Comparison of ENCODE assay signal across 9 cellular contexts in genomic region chr7:50409856-50410468, GRCh38. TPM values are rescaled to one million over a fixed set of nuclear protein-coding genes. Genes with fewer than 3 reads are reported as not detected.
A peak's percentile ranks its signal among the peaks of the same experiment; 100 is the strongest.
DNase-seq lines count a peak whose midpoint lies in the region; ATAC-seq and TF ChIP-seq lines count a peak whose summit lies in the region.
"Had no signal": no experiment of that assay in that cellular context is flagged by ENCODE, and none has a peak within 500 bp of the region (broad histone marks: within the 10 kb centered on the region; RNA-seq: fewer than 3 reads in every experiment).

No MANE protein-coding gene starts in this region.

- no peak overlapping the region for H3K27ac ChIP-seq in testis
- H3K27ac ChIP-seq in suprapubic skin, result no peak overlapping the region

- H3K27me3 ChIP-seq in testis (no peaks in the 10 kb centered on the region), suprapubic skin (peaks cover 4% of the 10 kb centered on the region)

- H3K9me3 Mint-ChIP-seq in activated naive CD8-positive, alpha-beta T cell treated with anti-CD3 and anti-CD28 coated beads for 36 hours, result no peaks in the 10 kb centered on the region

- no peak for TF ChIP-seq CTCF in GM10248 (IDR thresholded peaks at IDR 0.05; ENCODE audit: control extremely low read depth, extremely low read depth, low read depth, missing control alignments)
- TF ChIP-seq CTCF in testis (IDR thresholded peaks at IDR 0.05), result no peak
- TF ChIP-seq CTCF in suprapubic skin (IDR thresholded peaks at IDR 0.05), result no peak

- TF ChIP-seq POLR2A in testis (IDR thresholded peaks at IDR 0.05), result no peak
- TF ChIP-seq POLR2A in suprapubic skin (IDR thresholded peaks at IDR 0.05), result no peak

- H3K36me3 Mint-ChIP-seq in activated naive CD8-positive, alpha-beta T cell treated with anti-CD3 and anti-CD28 coated beads for 36 hours, result peaks cover 8% of the 10 kb centered on the region

- H3K4me1 ChIP-seq in testis (no peaks in the 10 kb centered on the region), suprapubic skin (no peaks in the 10 kb centered on the region)

- peaks cover 76% of the 10 kb centered on the region for H3K4me1 Mint-ChIP-seq in activated naive CD8-positive, alpha-beta T cell treated with anti-CD3 and anti-CD28 coated beads for 36 hours

- POLR2A ChIA-PET in GM10248 (lab: Yijun Ruan, JAX), result no interaction called here

- peak; percentile 58 for DNase-seq in GM10248 (ENCODE audit: extremely low spot score)
- DNase-seq in activated naive CD8-positive, alpha-beta T cell treated with anti-CD3 and anti-CD28 coated beads for 36 hours, result peak; percentile 55
- no peak for DNase-seq in Right ventricle myocardium superior
- DNase-seq in testis, result no peak
- DNase-seq in suprapubic skin (ENCODE audit: low spot score in 2 of 2), result no peak
- DNase-seq in COLO829 (ENCODE audit: low spot score), result no peak
- DNase-seq: dermis blood vessel endothelial cell had no signal

- ATAC-seq in GM19397 (IDR thresholded peaks at IDR 0.05; ENCODE audit: unreplicated experiment), result peak; percentile 40
- peak; percentile 46 for ATAC-seq in HG03175 (IDR thresholded peaks at IDR 0.05; ENCODE audit: unreplicated experiment)
- no peak for ATAC-seq in Right ventricle myocardium superior (ENCODE audit: poor library complexity)

- H3K36me3 ChIP-seq in testis (ENCODE audit: low read depth, missing control alignments) (no peaks in the 10 kb centered on the region), suprapubic skin (no peaks in the 10 kb centered on the region)

- no peaks in the 10 kb centered on the region for H3K9me3 ChIP-seq in testis
- no peaks in the 10 kb centered on the region for H3K9me3 ChIP-seq in suprapubic skin

- intact Hi-C loops in Right ventricle myocardium superior (cut with DNase I) (loop anchor here (10.0 kb wide), 1 partner anchor 205 kb away; no protein-coding TSS in a partner anchor), testis (cut with DNase I; ENCODE audit: low total_unique reads) (no loop called here)

- peak overlapping the region; percentile 85 for H3K27ac Mint-ChIP-seq in activated naive CD8-positive, alpha-beta T cell treated with anti-CD3 and anti-CD28 coated beads for 36 hours

- TF ChIP-seq EP300 in suprapubic skin (IDR thresholded peaks at IDR 0.05), result no peak

- no peak overlapping the region for H3K4me3 ChIP-seq in testis
- no peak overlapping the region for H3K4me3 ChIP-seq in suprapubic skin

- CTCF ChIA-PET in GM10248 (lab: Yijun Ruan, JAX), result interaction anchor here (1.1 to 5.4 kb wide), 8 partner anchors 7 to 317 kb away, joined by 3 to 34 read pairs (median 5); partner anchors contain the start of gene ZPBP

- H3K27me3 Mint-ChIP-seq in activated naive CD8-positive, alpha-beta T cell treated with anti-CD3 and anti-CD28 coated beads for 36 hours, result no peaks in the 10 kb centered on the region

- H3K4me3 Mint-ChIP-seq in activated naive CD8-positive, alpha-beta T cell treated with anti-CD3 and anti-CD28 coated beads for 36 hours, result peak overlapping the region; percentile 40

- 92 to 93% methylated on average over 15 of the region's 15 CpGs for WGBS in testis, 2 donors
- 81% methylated on average over 13 of the region's 15 CpGs for WGBS in suprapubic skin

RNA-seq across cellular contexts. Expression of gene FIGNL1, which starts 40.2 kb away (rescaled TPM):
- 10 to 100 TPM; 47.5 to 47.6 TPM for total RNA-seq in activated naive CD8-positive, alpha-beta T cell treated with anti-CD3 and anti-CD28 coated beads for 36 hours
- total RNA-seq in Right ventricle myocardium superior (3.4 TPM), testis (10 to 100 TPM; 19.1 to 20.9 TPM), suprapubic skin (10 to 100 TPM in 3 of 4 donors, 1 to 10 TPM in 1; 8.1 to 22.1 (median 16.4) TPM)
- polyA plus RNA-seq in testis (ENCODE audit: insufficient read depth, low read depth, low replicate concordance), result 10.4 TPM

Comparison
In these comparisons a context has a peak if more than half of its experiments do, and no peak if none do; other contexts are left out.
1. DNase-seq: peak in GM10248 (single experiment) and activated naive CD8-positive, alpha-beta T cell treated with anti-CD3 and anti-CD28 coated beads for 36 hours (single experiment); none in Right ventricle myocardium superior (single experiment), testis (single experiment), suprapubic skin (0 of 2) and COLO829 (single experiment).